Comparison of ENCODE assay signal across 1 cellular context in the genomic region with DNA sequence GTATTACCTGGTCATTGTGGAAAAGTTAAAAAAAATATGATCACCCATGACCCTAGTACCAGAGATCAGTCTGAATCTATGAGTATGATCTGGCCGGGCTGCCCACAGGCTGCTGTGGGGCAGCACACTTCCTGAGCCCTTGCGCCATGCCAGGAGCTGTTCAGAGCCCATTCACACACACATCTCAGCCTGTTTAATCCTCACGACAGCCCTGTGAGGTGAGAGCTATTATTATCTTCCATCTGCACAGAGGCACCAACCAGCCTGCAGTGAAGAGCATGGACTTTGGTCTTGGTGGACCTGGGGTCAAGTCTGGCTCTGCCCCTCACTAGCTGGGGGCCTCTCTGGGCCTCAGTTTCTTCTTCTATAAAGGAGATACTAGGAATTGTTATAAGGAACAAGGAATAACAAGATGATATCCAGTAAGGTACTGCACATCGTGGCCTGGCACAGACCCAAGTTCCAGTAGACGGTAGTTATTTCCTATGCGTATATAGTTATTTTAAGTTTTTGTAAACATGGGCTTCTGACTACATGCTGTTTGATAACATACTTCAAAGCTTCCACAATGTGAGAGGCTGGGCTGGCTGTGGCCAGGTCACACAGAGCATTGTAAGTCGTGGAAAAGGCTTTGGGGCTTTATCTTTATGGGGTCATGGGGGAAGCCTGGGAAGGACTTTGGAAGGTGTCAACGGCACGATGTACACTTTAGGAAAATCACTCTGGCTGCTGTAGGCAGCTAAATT.
TF ChIP-seq lines count a peak whose summit lies in the region.

No MANE protein-coding gene starts in this region.

TF ChIP-seq in IMR-90, 13 proteins besides CTCF, POLR2A, EP300 and RAD21 (continued from another document):
- TF ChIP-seq CEBPB (IDR thresholded peaks at IDR 0.05; ENCODE audit: low read depth, low read length) = peak; percentile 67; the same call in 1 of the 2 replicates
